In the genomic region with DNA sequence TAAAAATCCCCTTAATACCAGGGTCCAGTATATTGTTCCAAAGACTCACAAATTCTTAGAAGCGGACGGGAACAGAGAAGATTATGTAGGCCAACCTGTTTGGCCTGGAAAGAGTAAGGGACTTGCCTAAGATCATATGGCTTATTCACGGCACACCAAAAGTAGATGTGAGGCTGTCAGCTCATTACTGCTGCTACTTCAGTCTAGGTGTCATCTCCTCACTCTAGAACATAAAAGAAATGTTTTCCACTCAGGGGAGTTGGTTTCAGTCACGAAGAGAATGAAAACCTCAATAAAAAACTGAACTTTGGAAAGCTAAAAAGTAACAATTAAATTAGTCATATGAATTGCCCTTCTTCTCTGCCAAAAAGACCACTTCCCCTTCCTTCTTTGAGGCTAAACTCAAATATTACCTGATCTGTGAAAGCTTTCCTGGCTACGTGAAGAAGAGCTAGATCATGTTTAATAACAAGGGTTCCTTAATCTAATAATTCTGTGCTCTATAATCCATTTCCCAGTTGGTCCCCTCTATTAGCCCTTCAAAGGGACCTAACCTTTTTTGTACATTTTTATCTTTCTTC, we compare ENCODE assay signal across 8 cellular contexts. TPM values are rescaled to one million over a fixed set of nuclear protein-coding genes. Genes with fewer than 3 reads are reported as not detected.
A peak's percentile ranks its signal among the peaks of the same experiment; 100 is the strongest.
DNase-seq lines count a peak whose midpoint lies in the region; ATAC-seq and TF ChIP-seq lines count a peak whose summit lies in the region.

No MANE protein-coding gene starts in this region.

- 27 to 31% methylated on average over 5 of the region's 5 CpGs for WGBS in esophagus, 2 donors
- 20 to 30% methylated on average over 5 of the region's 5 CpGs for WGBS in body of pancreas, 2 donors

- peak overlapping the region; percentile 68 for H3K4me3 ChIP-seq in RWPE2 (ENCODE audit: severe bottlenecking)
- peak overlapping the region; percentile 8 to 94 for H3K4me3 ChIP-seq in esophagus (ENCODE audit: low read depth in 1 of 2, low read length in 2 of 2)
- H3K4me3 ChIP-seq in rectal smooth muscle tissue (ENCODE audit: low read length): peak overlapping the region; percentile 84
- H3K4me3 ChIP-seq in body of pancreas: no peak overlapping the region

- intact Hi-C loops in body of pancreas (cut with DNase I): no loop called here

- H3K27me3 ChIP-seq in RWPE2 (ENCODE audit: insufficient read depth, poor library complexity, severe bottlenecking): no peaks in the 10 kb centered on the region
- H3K27me3 ChIP-seq in esophagus (ENCODE audit: control insufficient read depth in 1 of 2, insufficient read depth in 2 of 2, low read length in 2 of 2): no peaks in the 10 kb centered on the region
- H3K27me3 ChIP-seq in rectal smooth muscle tissue (ENCODE audit: control insufficient read depth, insufficient read depth, low read length): no peaks in the 10 kb centered on the region
- no peaks in the 10 kb centered on the region for H3K27me3 ChIP-seq in body of pancreas

- no peak for TF ChIP-seq POLR2A in body of pancreas (IDR thresholded peaks at IDR 0.05)

- no peaks in the 10 kb centered on the region for H3K9me3 ChIP-seq in RWPE2 (ENCODE audit: severe bottlenecking)
- H3K9me3 ChIP-seq in esophagus (ENCODE audit: control insufficient read depth in 2 of 2, insufficient read depth in 1 of 2, low read depth in 1 of 2, low read length in 1 of 2): no peaks in the 10 kb centered on the region
- H3K9me3 ChIP-seq in body of pancreas: no peaks in the 10 kb centered on the region

- peak; percentile 20 for ATAC-seq in HG02610 (IDR thresholded peaks at IDR 0.05; ENCODE audit: unreplicated experiment)
- no peak for ATAC-seq in RWPE2 (ENCODE audit: low read depth)
- no peak for ATAC-seq in body of pancreas

- H3K4me1 ChIP-seq in RWPE2 (ENCODE audit: insufficient read depth, poor library complexity, severe bottlenecking) (peaks cover 15% of the 10 kb centered on the region), esophagus (ENCODE audit: control insufficient read depth in 2 of 2, insufficient read depth in 2 of 2, low read length in 1 of 2) (no peaks in the 10 kb centered on the region), rectal smooth muscle tissue (ENCODE audit: control insufficient read depth, insufficient read depth, low read length) (peaks cover 6% of the 10 kb centered on the region), body of pancreas (peaks cover 10% of the 10 kb centered on the region)

- no peak for TF ChIP-seq CTCF in RWPE2 (IDR thresholded peaks at IDR 0.05; ENCODE audit: poor library complexity, severe bottlenecking)
- TF ChIP-seq CTCF in body of pancreas (IDR thresholded peaks at IDR 0.05): no peak

- H3K9ac ChIP-seq in rectal smooth muscle tissue (ENCODE audit: low read length): peak overlapping the region; percentile 36

- H3K36me3 ChIP-seq in RWPE2 (ENCODE audit: low read depth) (peaks cover 16% of the 10 kb centered on the region), esophagus (ENCODE audit: control insufficient read depth in 2 of 2, insufficient read depth in 2 of 2, low read length in 1 of 2) (no peaks in the 10 kb centered on the region), rectal smooth muscle tissue (ENCODE audit: control insufficient read depth, insufficient read depth, low read length) (no peaks in the 10 kb centered on the region), body of pancreas (replicated peaks in 1 of 2; ENCODE audit: insufficient read depth in 1 of 2, low read depth in 2 of 2) (no peaks in the 10 kb centered on the region)

- peak; percentile 59 for DNase-seq in DMS79 treated with DMSO at 0.1 percent for 48 hours (lab: John Stamatoyannopoulos, UW)
- no peak for DNase-seq in DMS79 (lab: John Stamatoyannopoulos, UW)
- DNase-seq in RWPE2 (ENCODE audit: low spot score): no peak
- no peak for DNase-seq in body of pancreas
- DNase-seq in DMS153 (lab: John Stamatoyannopoulos, UW): no peak

- H3K27ac ChIP-seq in RWPE2 (ENCODE audit: poor library complexity, severe bottlenecking): peak overlapping the region; percentile 45
- peak overlapping the region; percentile 73 to 76 for H3K27ac ChIP-seq in esophagus (ENCODE audit: low read depth in 2 of 2, low read length in 1 of 2)
- H3K27ac ChIP-seq in rectal smooth muscle tissue (ENCODE audit: low read depth, low read length): peak overlapping the region; percentile 56
- peak overlapping the region in 1 of 4 donors; percentile 47 for H3K27ac ChIP-seq in body of pancreas

RNA-seq across cellular contexts. Expression of a gene that starts 0.7 kb away (rescaled TPM):
- polyA plus RNA-seq in esophagus: 1 to 10 TPM; 1.3 to 1.7 TPM
- total RNA-seq in body of pancreas: 10 to 100 TPM in 1 of 2 donors, 1 to 10 TPM in 1; 7.8 to 14.5 TPM

RNA-seq across cellular contexts. Expression of a gene that starts 13.2 kb away (rescaled TPM):
- under 1 TPM in 1 of 2 donors, not detected in 1; 0.02 TPM for polyA plus RNA-seq in esophagus
- not detected for total RNA-seq in body of pancreas

Comparison
In these comparisons a context has a peak if more than half of its experiments do, and no peak if none do; other contexts are left out.
1. H3K4me3 ChIP-seq: peak in RWPE2 (single experiment), esophagus (2 of 2) and rectal smooth muscle tissue (single experiment); none in body of pancreas (0 of 2).